ENCODE assay signal across 15 cellular contexts in the genomic region with DNA sequence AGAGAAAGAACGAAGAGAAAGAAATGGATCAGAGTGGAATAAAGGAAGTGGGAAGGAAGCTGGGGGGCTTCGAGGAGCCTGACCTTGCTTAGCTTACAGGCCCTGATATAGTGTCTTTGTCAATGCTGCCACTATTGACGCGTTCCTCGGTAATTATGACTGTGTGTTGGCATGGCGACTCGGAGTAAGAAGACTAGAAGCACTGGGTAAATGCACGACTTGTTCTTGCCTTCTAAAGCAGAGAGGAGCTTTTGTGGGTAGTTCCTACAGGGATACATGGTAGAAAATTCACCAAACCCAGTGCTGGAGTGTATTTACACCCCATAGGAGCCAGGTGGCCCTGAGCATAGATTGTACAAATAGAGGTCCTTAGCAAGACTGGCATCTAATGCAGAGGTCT. TPM values are rescaled to one million over a fixed set of nuclear protein-coding genes. Genes with fewer than 3 reads are reported as not detected.
DNase-seq lines count a peak whose midpoint lies in the region; TF ChIP-seq lines count a peak whose summit lies in the region.
"Had no signal": no experiment of that assay in that cellular context is flagged by ENCODE, and none has a peak within 500 bp of the region (broad histone marks: within the 10 kb centered on the region; RNA-seq: fewer than 3 reads in every experiment).

No MANE protein-coding gene starts in this region.

- H3K4me3 ChIP-seq in endodermal cell (ENCODE audit: low read length), result no peak overlapping the region
- H3K4me3 ChIP-seq in sigmoid colon, result no peak overlapping the region
- H3K4me3 ChIP-seq: HAP-1 had no signal

- H3K4me1 Mint-ChIP-seq in brain (peaks cover 84% of the 10 kb centered on the region), endodermal cell (no peaks in the 10 kb centered on the region)

- no peak overlapping the region for H3K9ac ChIP-seq in endodermal cell (ENCODE audit: extremely low read depth, low read length, poor library complexity, severe bottlenecking)

- H3K4me3 Mint-ChIP-seq in brain (peak overlapping the region; percentile 42 to 71 (median 55)), endodermal cell (no peak overlapping the region)
- H3K4me3 Mint-ChIP-seq: B cell; CD4-positive, alpha-beta T cell; IgD-negative memory B cell had no signal

- H3K27me3 Mint-ChIP-seq in brain (peaks cover 7% of the 10 kb centered on the region), endodermal cell (ENCODE audit: insufficient read depth) (peaks cover 96% of the 10 kb centered on the region)

- WGBS in endodermal cell (ENCODE audit: insufficient coverage in 1 of 2, insufficient read length in 1 of 2), 2 experiments, result 83 to 91% methylated on average over 8 of the region's 8 CpGs
- WGBS in sigmoid colon, 2 donors, result 74 to 81% methylated on average over 8 of the region's 8 CpGs

- H3K9me3 ChIP-seq in endodermal cell (ENCODE audit: control insufficient read depth, low read length), result no peaks in the 10 kb centered on the region
- H3K9me3 ChIP-seq in sigmoid colon, result no peaks in the 10 kb centered on the region
- H3K9me3 ChIP-seq: HAP-1 had no signal

- no peak for TF ChIP-seq POLR2A in sigmoid colon (IDR thresholded peaks at IDR 0.05)

- H3K4me1 ChIP-seq in endodermal cell (ENCODE audit: control insufficient read depth, insufficient read depth, low read length) (no peaks in the 10 kb centered on the region), sigmoid colon (peaks cover 0 to 30% (median 23%) of the 10 kb centered on the region in 4 donors)

- no peak for TF ChIP-seq CTCF in brain (conservative IDR thresholded peaks at IDR 0.05)
- no peak for TF ChIP-seq CTCF in endodermal cell (conservative IDR thresholded peaks at IDR 0.05)
- no peak for TF ChIP-seq CTCF in sigmoid colon (IDR thresholded peaks at IDR 0.05)

- H3K27ac ChIP-seq in endodermal cell (ENCODE audit: low read depth, low read length), result peak overlapping the region; percentile 41
- H3K27ac ChIP-seq in sigmoid colon, result no peak overlapping the region

- no peak for TF ChIP-seq EP300 in sigmoid colon (IDR thresholded peaks at IDR 0.05)

- intact Hi-C loops in sigmoid colon (cut with DNase I), result no loop called here

- peak overlapping the region; percentile 86 to 96 (median 93) for H3K27ac Mint-ChIP-seq in brain
- no peak overlapping the region for H3K27ac Mint-ChIP-seq in endodermal cell
- H3K27ac Mint-ChIP-seq: B cell; CD4-positive, alpha-beta T cell; IgD-negative memory B cell had no signal

- H3K9me3 Mint-ChIP-seq in brain (peaks cover 0 to 6% (median 0%) of the 10 kb centered on the region in 5 experiments), endodermal cell (no peaks in the 10 kb centered on the region)
- H3K9me3 Mint-ChIP-seq: CD4-positive, alpha-beta T cell; IgD-negative memory B cell had no signal

- H3K27me3 ChIP-seq in endodermal cell (ENCODE audit: control insufficient read depth, insufficient read depth, low read length, poor library complexity, severe bottlenecking) (peaks cover 97% of the 10 kb centered on the region), sigmoid colon (peaks cover 25 to 51% (median 27%) of the 10 kb centered on the region in 3 donors)

- DNase-seq in NCI-H2227 (lab: John Stamatoyannopoulos, UW; ENCODE audit: unreplicated experiment) (peak; percentile 34), NCI-H2227 treated with DMSO at 0.1 percent for 48 hours (lab: John Stamatoyannopoulos, UW) (no peak), endodermal cell (no peak), GDM1 (lab: John Stamatoyannopoulos, UW) (no peak), sigmoid colon (no peak)
- DNase-seq in activated T-cell treated with anti-CD3 and anti-CD28 coated beads, Interleukin-2, amount 50 U/mL, for 48 hours, result no peak
- DNase-seq: 8988T; ACHN; C1 segment of cervical spinal cord; CD4-positive, alpha-beta T cell; DMS79 had no signal

- no peaks in the 10 kb centered on the region for H3K36me3 ChIP-seq in endodermal cell (ENCODE audit: control insufficient read depth, insufficient read depth, low read length)
- H3K36me3 ChIP-seq in sigmoid colon, result no peaks in the 10 kb centered on the region
- H3K36me3 ChIP-seq: HAP-1 had no signal

- H3K36me3 Mint-ChIP-seq in brain (peaks cover 29% of the 10 kb centered on the region), endodermal cell (ENCODE audit: low read depth) (no peaks in the 10 kb centered on the region)
- H3K36me3 Mint-ChIP-seq: IgD-negative memory B cell had no signal

RNA-seq across cellular contexts. Expression of gene POLG, which starts 47.7 kb away (rescaled TPM):
- 36.8 TPM for polyA plus RNA-seq in brain (ENCODE audit: insufficient read depth, low read depth, low replicate concordance)
- total RNA-seq in endodermal cell, result 10 to 100 TPM; 55.3 to 60.2 TPM
- polyA plus RNA-seq in endodermal cell (2013, experiment 1 of 2), result 39.6 TPM
- 40.7 TPM for polyA plus RNA-seq in endodermal cell (2013, experiment 2 of 2)
- 10 to 100 TPM; 37.7 to 43.4 (median 39.8) TPM for total RNA-seq in sigmoid colon
- polyA plus RNA-seq in sigmoid colon, result 10 to 100 TPM; 25.2 to 43.2 (median 28.0) TPM
